ENCODE assay signal across 8 cellular contexts in the genomic region with DNA sequence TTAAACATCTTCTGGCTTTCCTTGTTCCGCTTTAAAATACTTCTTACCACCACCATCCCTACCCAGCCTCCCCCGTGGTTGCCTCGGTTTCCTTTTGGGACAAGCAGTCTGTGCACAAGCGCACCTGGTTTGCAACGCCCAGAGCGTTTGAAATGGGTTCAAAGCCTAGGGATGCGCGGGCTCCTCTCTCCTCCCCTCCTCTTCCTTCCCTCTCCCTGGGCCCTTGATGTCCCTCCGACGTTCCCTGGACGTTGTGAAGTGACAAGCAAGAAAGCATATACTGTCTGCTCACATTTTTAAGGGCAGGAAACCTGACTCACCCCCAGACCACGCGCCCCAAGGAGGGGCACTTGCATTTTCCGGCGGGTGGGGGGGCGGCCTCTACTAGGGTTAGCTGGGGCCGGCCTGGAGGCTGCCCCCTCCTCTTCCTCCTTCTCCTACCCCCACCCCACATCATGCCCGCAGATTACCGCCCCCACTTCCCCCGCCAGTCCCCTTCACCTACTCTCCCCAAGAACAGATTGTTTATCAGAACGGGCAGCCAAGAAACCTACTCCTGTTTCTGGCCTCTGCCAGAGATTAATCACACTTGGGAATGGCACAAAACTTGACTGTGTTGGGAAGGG. TPM values are rescaled to one million over a fixed set of nuclear protein-coding genes. Genes with fewer than 3 reads are reported as not detected.
DNase-seq lines count a peak whose midpoint lies in the region; ATAC-seq and TF ChIP-seq lines count a peak whose summit lies in the region.

No MANE protein-coding gene starts in this region.

- ATAC-seq in GM18873 (IDR thresholded peaks at IDR 0.05; ENCODE audit: low FRiP score, unreplicated experiment), result no peak

- peaks cover 89% of the 10 kb centered on the region for H3K4me1 Mint-ChIP-seq in nephron

- no peak for TF ChIP-seq CTCF in nephron (IDR thresholded peaks at IDR 0.05; ENCODE audit: unreplicated experiment in 3 of 3)
- TF ChIP-seq CTCF in vagina (IDR thresholded peaks at IDR 0.05), result no peak

- H3K27me3 Mint-ChIP-seq in nephron (ENCODE audit: low read depth), result no peaks in the 10 kb centered on the region

- no peaks in the 10 kb centered on the region for H3K9me3 Mint-ChIP-seq in nephron

- intact Hi-C loops in vagina (cut with DNase I), result no loop called here

- H3K9me3 ChIP-seq in vagina, result no peaks in the 10 kb centered on the region

- no peaks in the 10 kb centered on the region for H3K36me3 Mint-ChIP-seq in nephron (ENCODE audit: low read depth)

- no peaks in the 10 kb centered on the region for H3K27me3 ChIP-seq in vagina

- H3K4me3 Mint-ChIP-seq in nephron, result peak overlapping the region; percentile 60 to 84 (median 78)

- H3K36me3 ChIP-seq in vagina, result no peaks in the 10 kb centered on the region

- H3K4me1 ChIP-seq in vagina, result peaks cover 88% of the 10 kb centered on the region

- H3K4me3 ChIP-seq in vagina, result peak overlapping the region in 1 of 2 donors; percentile 12

- H3K27ac ChIP-seq in caudate nucleus (ENCODE audit: low read depth, low read length) (peak overlapping the region; percentile 98), vagina (peak overlapping the region; percentile 98)

- DNase-seq in G401 (ENCODE audit: low spot score), result peak; percentile 60
- peak; percentile 63 for DNase-seq in T-helper 22 cell (ENCODE audit: low read depth)
- peak in 9 of 61 donors; percentile 14 to 50 (median 29) for DNase-seq in caudate nucleus (lab: John Stamatoyannopoulos, UW)
- DNase-seq in vagina (ENCODE audit: extremely low spot score in 2 of 2), result peak in 1 of 2 donors; percentile 86
- no peak for DNase-seq in NK-92 (lab: John Stamatoyannopoulos, UW; ENCODE audit: unreplicated experiment)
- DNase-seq in ecto neural progenitor cell (ENCODE audit: low spot score), result no peak

- in situ Hi-C loops in G401 (cut with HindIII; ENCODE audit: low sequenced_read_pairs), result no loop called here

- peak overlapping the region; percentile 100 for H3K27ac Mint-ChIP-seq in nephron

- no peak for TF ChIP-seq POLR2A in vagina (IDR thresholded peaks at IDR 0.05)

RNA-seq across cellular contexts. Expression of gene IRF2BPL, which starts 9.5 kb away (rescaled TPM):
- total RNA-seq in G401 (2014; rRNA removed; shearing (Covaris generic)), result 57.2 and 59.4 TPM in 2 replicates
- 51.1 TPM for total RNA-seq in vagina

Comparison
In these comparisons a context has a peak if more than half of its experiments do, and no peak if none do; other contexts are left out.
1. DNase-seq: peak in G401 (single experiment) and T-helper 22 cell (single experiment); none in NK-92 (single experiment) and ecto neural progenitor cell (single experiment).